Comparison of ENCODE assay signal across 9 cellular contexts in the genomic region with DNA sequence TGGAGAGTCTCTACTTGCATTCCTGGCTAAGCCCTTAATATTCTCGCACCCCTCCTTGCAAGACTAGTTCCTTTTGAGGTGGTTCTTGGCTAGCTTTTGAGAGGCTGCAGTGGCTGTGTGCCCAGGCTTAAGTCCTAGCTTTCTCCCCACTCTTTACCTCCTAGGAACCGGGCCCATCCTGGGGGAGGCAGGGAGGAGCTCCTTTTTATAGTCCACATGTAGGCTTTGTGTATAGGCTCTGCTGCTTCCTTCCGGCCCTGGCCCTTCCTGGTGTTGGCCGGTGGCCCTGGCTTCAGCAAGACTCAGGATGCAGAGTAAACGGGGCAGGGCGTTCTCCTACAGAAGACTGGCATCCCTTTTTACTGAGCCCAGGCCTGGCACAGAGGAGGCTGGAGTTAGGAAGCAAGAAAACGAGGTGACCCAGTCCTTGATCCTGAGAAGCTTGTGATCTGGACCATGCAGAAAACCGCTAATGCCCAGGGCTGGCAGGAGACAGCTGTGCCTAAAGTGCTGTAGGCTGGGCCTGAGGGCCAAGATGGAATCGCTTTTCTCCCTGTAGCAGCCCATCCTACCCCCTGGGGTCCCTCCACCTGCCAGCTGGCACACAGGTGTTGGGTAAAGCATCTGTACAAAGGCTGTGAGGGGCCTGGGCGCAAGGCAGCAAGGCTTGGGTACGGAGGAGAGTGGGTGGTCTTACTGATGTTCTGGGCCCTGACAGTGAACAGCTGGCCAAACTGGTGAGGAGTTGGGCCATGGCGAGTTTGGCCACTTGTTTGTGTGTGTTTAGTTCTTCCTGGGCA. TPM values are rescaled to one million over a fixed set of nuclear protein-coding genes. Genes with fewer than 3 reads are reported as not detected.
DNase-seq lines count a peak whose midpoint lies in the region; ATAC-seq and TF ChIP-seq lines count a peak whose summit lies in the region.
"Had no signal": no experiment of that assay in that cellular context is flagged by ENCODE, and none has a peak within 500 bp of the region (broad histone marks: within the 10 kb centered on the region; RNA-seq: fewer than 3 reads in every experiment).

No MANE protein-coding gene starts in this region.

- peaks cover 61% of the 10 kb centered on the region for H3K36me3 Mint-ChIP-seq in activated CD8-positive, alpha-beta T cell treated with anti-CD3 and anti-CD28 coated beads for 36 hours (ENCODE audit: low read depth)
- peaks cover 0 to 11% (median 0%) of the 10 kb centered on the region in 3 donors for H3K36me3 Mint-ChIP-seq in immature natural killer cell

- 37 to 60% (median 42%) methylated on average over 12 of the region's 12 CpGs for WGBS in psoas muscle, 3 donors

- no peaks in the 10 kb centered on the region for H3K27me3 Mint-ChIP-seq in activated CD8-positive, alpha-beta T cell treated with anti-CD3 and anti-CD28 coated beads for 36 hours
- H3K27me3 Mint-ChIP-seq in immature natural killer cell (ENCODE audit: low read depth in 3 of 3), result peaks cover 1 to 2% (median 1%) of the 10 kb centered on the region in 3 donors

- H3K9me3 Mint-ChIP-seq in activated CD8-positive, alpha-beta T cell treated with anti-CD3 and anti-CD28 coated beads for 36 hours, result no peaks in the 10 kb centered on the region
- no peaks in the 10 kb centered on the region for H3K9me3 Mint-ChIP-seq in immature natural killer cell

- peak overlapping the region; percentile 91 for H3K27ac Mint-ChIP-seq in activated CD8-positive, alpha-beta T cell treated with anti-CD3 and anti-CD28 coated beads for 36 hours
- peak overlapping the region in 3 of 6 donors; percentile 4 to 68 (median 67) for H3K27ac Mint-ChIP-seq in immature natural killer cell

- peak overlapping the region; percentile 76 for H3K27ac ChIP-seq in psoas muscle

- H3K36me3 ChIP-seq in psoas muscle (ENCODE audit: insufficient read depth in 1 of 2, low read depth in 1 of 2), result no peaks in the 10 kb centered on the region

- POLR2A ChIA-PET in activated CD8-positive, alpha-beta T cell treated with anti-CD3 and anti-CD28 coated beads for 36 hours (lab: Charles Lee), result interaction anchor here (0.6 to 15.4 kb wide), 4 partner anchors 7 to 182 kb away, joined by 3 to 361 read pairs (median 6); a partner anchor contains a TSS

- H3K4me1 ChIP-seq in psoas muscle, result peaks cover 81% of the 10 kb centered on the region

- DNase-seq in G401 (ENCODE audit: low spot score) (peak; percentile 80), Right ventricle myocardium inferior (ENCODE audit: missing footprints) (peak; percentile 74), psoas muscle (peak; percentile 29 to 50), immature natural killer cell (no peak), activated gamma-delta T cell (lab: John Stamatoyannopoulos, UW) (no peak), KG1 (lab: John Stamatoyannopoulos, UW) (no peak)
- no peak for DNase-seq in activated CD8-positive, alpha-beta T cell treated with anti-CD3 and anti-CD28 coated beads for 36 hours
- DNase-seq: NCI-H1417 treated with DMSO at 0.1 percent for 48 hours had no signal

- no peak for ATAC-seq in activated CD8-positive, alpha-beta T cell treated with anti-CD3 and anti-CD28 coated beads for 36 hours
- peak; percentile 34 for ATAC-seq in Right ventricle myocardium inferior
- no peak for ATAC-seq in psoas muscle
- no peak for ATAC-seq in GM18511 (IDR thresholded peaks at IDR 0.05; ENCODE audit: unreplicated experiment)

- intact Hi-C loops in activated CD8-positive, alpha-beta T cell treated with anti-CD3 and anti-CD28 coated beads for 36 hours (cut with micrococcal nuclease), result no loop called here
- intact Hi-C loops in Right ventricle myocardium inferior (cut with DNase I), result no loop called here
- intact Hi-C loops in psoas muscle (cut with DNase I), result no loop called here

- CTCF ChIA-PET in activated CD8-positive, alpha-beta T cell treated with anti-CD3 and anti-CD28 coated beads for 36 hours (lab: Charles Lee), result interaction anchor here (1.0 to 14.5 kb wide), 4 partner anchors 7 to 178 kb away, joined by 3 to 209 read pairs (median 6); no protein-coding TSS in a partner anchor

- H3K27me3 ChIP-seq in psoas muscle (ENCODE audit: insufficient read depth in 3 of 3, low read length in 2 of 3), result no peaks in the 10 kb centered on the region

- no peak for TF ChIP-seq CTCF in activated CD8-positive, alpha-beta T cell treated with anti-CD3 and anti-CD28 coated beads for 36 hours (IDR thresholded peaks at IDR 0.05)
- no peak for TF ChIP-seq CTCF in psoas muscle (IDR thresholded peaks at IDR 0.05)

- no peak overlapping the region for H3K4me3 Mint-ChIP-seq in activated CD8-positive, alpha-beta T cell treated with anti-CD3 and anti-CD28 coated beads for 36 hours
- peak overlapping the region in 2 of 5 donors; percentile 2 to 11 for H3K4me3 Mint-ChIP-seq in immature natural killer cell

- in situ Hi-C loops in G401 (cut with HindIII; ENCODE audit: low sequenced_read_pairs), result no loop called here

- no peak overlapping the region for H3K4me3 ChIP-seq in psoas muscle

- H3K4me1 Mint-ChIP-seq in activated CD8-positive, alpha-beta T cell treated with anti-CD3 and anti-CD28 coated beads for 36 hours (ENCODE audit: low read depth), result peaks cover 96% of the 10 kb centered on the region
- peaks cover 94 to 95% of the 10 kb centered on the region in 2 donors for H3K4me1 Mint-ChIP-seq in immature natural killer cell

- no peaks in the 10 kb centered on the region for H3K9me3 ChIP-seq in psoas muscle

RNA-seq across cellular contexts. Expression of a gene that starts 8.7 kb away (rescaled TPM):
- 87.0 and 117 TPM in 2 replicates for total RNA-seq in G401 (2014; rRNA removed; shearing (Covaris generic))
- 100 to 1,000 TPM; 259 to 260 TPM for total RNA-seq in activated CD8-positive, alpha-beta T cell treated with anti-CD3 and anti-CD28 coated beads for 36 hours
- total RNA-seq in Right ventricle myocardium inferior, result 43.4 TPM
- 10 to 100 TPM; 21.7 to 43.1 (median 28.0) TPM for total RNA-seq in psoas muscle
- polyA plus RNA-seq in psoas muscle, result 10 to 100 TPM; 16.0 to 26.0 (median 19.7) TPM
- 10 to 100 TPM in 1 of 3 donors, 1 to 10 TPM in 2; 3.2 to 31.4 (median 7.5) TPM for polyA plus RNA-seq in immature natural killer cell

Comparison
In these comparisons a context has a peak if more than half of its experiments do, and no peak if none do; other contexts are left out.
1. DNase-seq: peak in G401 (single experiment), Right ventricle myocardium inferior (single experiment) and psoas muscle (2 of 2); none in activated CD8-positive, alpha-beta T cell treated with anti-CD3 and anti-CD28 coated beads for 36 hours (single experiment), immature natural killer cell (0 of 3), activated gamma-delta T cell (single experiment) and KG1 (single experiment).